ENCODE assay signal across 15 cellular contexts in the genomic region with DNA sequence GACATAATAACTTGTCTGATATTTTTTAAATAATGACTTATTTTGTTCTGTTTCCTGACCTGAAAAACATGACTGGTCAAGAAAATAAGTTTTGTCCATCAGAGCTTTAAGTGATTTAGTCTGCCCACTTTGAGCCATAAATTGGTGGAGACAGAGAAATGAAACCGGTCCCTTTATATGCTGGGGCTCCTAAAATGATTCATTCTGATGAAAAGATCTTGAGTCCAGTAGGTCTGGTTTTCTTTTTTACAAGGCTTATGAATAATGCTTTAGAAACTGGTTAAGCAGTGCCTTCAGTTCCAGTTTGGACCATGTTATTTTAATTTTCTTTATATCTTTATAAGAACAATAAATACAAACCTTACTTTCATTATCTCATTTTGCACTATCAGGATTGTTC.
A peak's percentile ranks its signal among the peaks of the same experiment; 100 is the strongest.
DNase-seq lines count a peak whose midpoint lies in the region; ATAC-seq and TF ChIP-seq lines count a peak whose summit lies in the region.
"Had no signal": no experiment of that assay in that cellular context is flagged by ENCODE, and none has a peak within 500 bp of the region (broad histone marks: within the 10 kb centered on the region; RNA-seq: fewer than 3 reads in every experiment).

No MANE protein-coding gene starts in this region.

- peak overlapping the region; percentile 20 for H3K4me3 ChIP-seq in right cardiac atrium (ENCODE audit: low read length)
- H3K4me3 ChIP-seq: GM12878, GM23248, HAP-1 had no signal

- no peaks in the 10 kb centered on the region for H3K27me3 ChIP-seq in right cardiac atrium (ENCODE audit: control insufficient read depth, insufficient read depth)

- ATAC-seq in right cardiac atrium (no peak), Right ventricle myocardium inferior (no peak), HG02840 (IDR thresholded peaks at IDR 0.05; ENCODE audit: low FRiP score, unreplicated experiment) (no peak)
- ATAC-seq: GM12878 had no signal

- 59% methylated on average over 1 of the region's 1 CpG for WGBS in right cardiac atrium

- peaks cover 8% of the 10 kb centered on the region for H3K9me3 Mint-ChIP-seq in mesothelial cell of epicardium
- H3K9me3 Mint-ChIP-seq: CD4-positive, alpha-beta T cell had no signal

- TF ChIP-seq CTCF in mesothelial cell of epicardium (IDR thresholded peaks at IDR 0.05; ENCODE audit: unreplicated experiment): no peak

- peaks cover 32% of the 10 kb centered on the region for H3K4me1 Mint-ChIP-seq in mesothelial cell of epicardium

- intact Hi-C loops in right cardiac atrium (cut with DNase I) (no loop called here), Right ventricle myocardium inferior (cut with DNase I) (no loop called here)

- H3K9me3 ChIP-seq in right cardiac atrium (ENCODE audit: control insufficient read depth, low read length): no peaks in the 10 kb centered on the region
- H3K9me3 ChIP-seq: HAP-1 had no signal

- peaks cover 8% of the 10 kb centered on the region for H3K36me3 Mint-ChIP-seq in mesothelial cell of epicardium

- peaks cover 1% of the 10 kb centered on the region for H3K4me1 ChIP-seq in right cardiac atrium (ENCODE audit: control insufficient read depth, insufficient read depth, low read length)
- H3K4me1 ChIP-seq: HAP-1 had no signal

- no peak overlapping the region for H3K4me3 Mint-ChIP-seq in mesothelial cell of epicardium
- H3K4me3 Mint-ChIP-seq: CD4-positive, alpha-beta T cell had no signal

- no peaks in the 10 kb centered on the region for H3K27me3 Mint-ChIP-seq in mesothelial cell of epicardium (ENCODE audit: low read depth)

- in situ Hi-C loops in ACHN (cut with HindIII; ENCODE audit: low pct_ligation_motif_present, low pct_unique_long_range_greater_than_20kb, low sequenced_read_pairs): no loop called here

- peak overlapping the region; percentile 52 for H3K27ac Mint-ChIP-seq in mesothelial cell of epicardium
- H3K27ac Mint-ChIP-seq: CD4-positive, alpha-beta T cell had no signal

- DNase-seq in right cardiac atrium (no peak), Right ventricle myocardium inferior (ENCODE audit: missing footprints) (no peak), M059J (ENCODE audit: low read depth) (peak; percentile 2), mesothelial cell of epicardium (ENCODE audit: low spot score in 2 of 2, unreplicated experiment in 2 of 2) (no peak), ACHN (no peak)
- DNase-seq: CD4-positive, alpha-beta T cell; DMS153; DMS79; GDM1; GM23248 had no signal

- H3K27ac ChIP-seq in right cardiac atrium (ENCODE audit: low read length): no peak overlapping the region
- H3K27ac ChIP-seq: C4-2B, GM23248, HL-60 had no signal
